8 cellular contexts compared by ENCODE assay signal in the genomic region with DNA sequence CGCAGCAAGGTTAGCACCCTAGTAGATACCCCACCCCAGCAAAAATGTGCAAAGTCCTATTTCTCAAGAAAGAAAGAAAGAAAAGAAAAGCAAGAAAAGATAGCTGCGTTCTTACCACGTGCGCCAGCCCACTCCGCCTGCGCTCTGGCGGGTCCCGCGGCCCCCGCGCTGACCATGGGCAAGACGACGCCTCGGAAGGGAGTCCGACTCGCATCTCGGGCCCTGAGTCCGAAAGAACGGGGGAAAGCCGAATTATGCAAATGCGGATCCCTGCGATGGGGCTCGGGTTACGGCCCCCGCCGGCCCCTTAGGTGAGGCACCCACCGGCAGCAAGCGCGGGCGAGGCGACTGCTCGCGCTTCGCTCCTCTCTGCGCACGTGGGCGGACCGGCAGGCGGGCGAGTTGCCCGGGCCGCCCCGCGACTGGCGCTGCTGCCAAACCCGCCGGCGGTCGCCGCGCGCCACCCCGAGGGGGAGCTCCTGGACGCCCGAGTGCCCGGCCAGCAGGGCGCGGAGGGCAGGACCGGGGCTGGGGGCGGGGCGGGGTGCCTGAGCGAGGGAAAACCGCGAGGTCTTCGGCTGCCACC. TPM values are rescaled to one million over a fixed set of nuclear protein-coding genes. Genes with fewer than 3 reads are reported as not detected.
DNase-seq lines count a peak whose midpoint lies in the region; ATAC-seq and TF ChIP-seq lines count a peak whose summit lies in the region.

No MANE protein-coding gene starts in this region.

- H3K4me1 ChIP-seq in Peyer's patch (peaks cover 8 to 34% (median 24%) of the 10 kb centered on the region in 4 donors), body of pancreas (peaks cover 30% of the 10 kb centered on the region), right lobe of liver (peaks cover 0 to 24% (median 10%) of the 10 kb centered on the region in 4 donors)

- H3K9me3 ChIP-seq in Peyer's patch (no peaks in the 10 kb centered on the region), body of pancreas (no peaks in the 10 kb centered on the region), right lobe of liver (no peaks in the 10 kb centered on the region)

- H3K27ac ChIP-seq in Peyer's patch: peak overlapping the region in 1 of 4 donors; percentile 1
- no peak overlapping the region for H3K27ac ChIP-seq in body of pancreas
- H3K27ac ChIP-seq in right lobe of liver: no peak overlapping the region

- H3K4me3 ChIP-seq in Peyer's patch: peak overlapping the region; percentile 71 to 90 (median 82)
- no peak overlapping the region for H3K4me3 ChIP-seq in body of pancreas
- peak overlapping the region; percentile 74 to 98 (median 77) for H3K4me3 ChIP-seq in right lobe of liver

- ATAC-seq in body of pancreas (no peak), right lobe of liver (no peak), GM21447 (IDR thresholded peaks at IDR 0.05; ENCODE audit: unreplicated experiment) (no peak), GM18505 (IDR thresholded peaks at IDR 0.05; ENCODE audit: unreplicated experiment) (no peak)

- H3K27me3 ChIP-seq in Peyer's patch (peaks cover 0 to 16% of the 10 kb centered on the region in 2 donors), body of pancreas (peaks cover 0 to 21% of the 10 kb centered on the region in 2 donors), right lobe of liver (peaks cover 0 to 11% of the 10 kb centered on the region in 2 donors)

- intact Hi-C loops in body of pancreas (cut with DNase I): loop anchor here (10.0 kb wide), 1 partner anchor 316 kb away; a partner anchor contains a TSS
- intact Hi-C loops in right lobe of liver (cut with DNase I): no loop called here

- H3K36me3 ChIP-seq in Peyer's patch (no peaks in the 10 kb centered on the region), body of pancreas (replicated peaks in 1 of 2; ENCODE audit: insufficient read depth in 1 of 2, low read depth in 2 of 2) (no peaks in the 10 kb centered on the region), right lobe of liver (no peaks in the 10 kb centered on the region)

- DNase-seq in ELF-1 (ENCODE audit: low read depth, low spot score) (peak; percentile 71), Peyer's patch (peak; percentile 37 to 60 (median 54)), body of pancreas (peak in 3 of 4 donors; percentile 26 to 48 (median 29)), right lobe of liver (peak; percentile 51 to 63 (median 58)), HCEC 1CT (no peak)
- DNase-seq in stimulated activated CD8-positive, alpha-beta memory T cell treated with anti-CD3 and anti-CD28 coated beads, Interleukin-12 subunit alpha, Interleukin-12 subunit beta, amount 100 ng/mL, for 4 hours (ENCODE audit: low read depth): peak; percentile 71

- TF ChIP-seq CTCF in Peyer's patch (IDR thresholded peaks at IDR 0.05): no peak
- TF ChIP-seq CTCF in body of pancreas (IDR thresholded peaks at IDR 0.05): peak in 1 of 7 experiments; percentile 24
- peak in 2 of 4 donors; percentile 8 to 10 for TF ChIP-seq CTCF in right lobe of liver (IDR thresholded peaks at IDR 0.05)

- 3 to 6% methylated on average over 21 to 44 of the region's 65 CpGs for WGBS in body of pancreas, 2 donors
- 10% methylated on average over 33 of the region's 65 CpGs for WGBS in right lobe of liver (ENCODE audit: insufficient coverage, low coverage, low lambda C conversion rate, missing lambda C conversion rate)

- TF ChIP-seq POLR2A in Peyer's patch (IDR thresholded peaks at IDR 0.05): no peak
- no peak for TF ChIP-seq POLR2A in body of pancreas (IDR thresholded peaks at IDR 0.05)
- no peak for TF ChIP-seq POLR2A in right lobe of liver (IDR thresholded peaks at IDR 0.05)
- TF ChIP-seq POLR2A in GM18505 (IDR thresholded peaks at IDR 0.05; ENCODE audit: borderline replicate concordance, extremely low read depth, insufficient read depth, insufficient read length): no peak

RNA-seq across cellular contexts. Expression of a gene that starts 2.4 kb away (rescaled TPM):
- total RNA-seq in Peyer's patch: 1 to 10 TPM in 1 of 4 donors, under 1 TPM in 3; 0.53 to 5.0 (median 0.69) TPM
- 1 to 10 TPM; 4.2 to 5.9 TPM for total RNA-seq in body of pancreas
- total RNA-seq in right lobe of liver: 1 to 10 TPM in 2 of 6 experiments, under 1 TPM in 2, not detected in 2; 0.17 to 1.3 (median 0.99) TPM

RNA-seq across cellular contexts. Expression of a gene that starts 14.0 kb away (rescaled TPM):
- total RNA-seq in Peyer's patch (10 to 100 TPM in 2 of 4 donors, 1 to 10 TPM in 2; 8.3 to 15.4 (median 12.0) TPM), body of pancreas (1 to 10 TPM; 8.9 to 9.9 TPM), right lobe of liver (1 to 10 TPM; 4.2 to 8.3 (median 5.5) TPM)

Comparison
In these comparisons a context has a peak if more than half of its experiments do, and no peak if none do; other contexts are left out.
1. H3K4me3 ChIP-seq: peak in Peyer's patch (4 of 4) and right lobe of liver (3 of 3); none in body of pancreas (0 of 2).